ENCODE assay signal across 25 cellular contexts in the genomic region with DNA sequence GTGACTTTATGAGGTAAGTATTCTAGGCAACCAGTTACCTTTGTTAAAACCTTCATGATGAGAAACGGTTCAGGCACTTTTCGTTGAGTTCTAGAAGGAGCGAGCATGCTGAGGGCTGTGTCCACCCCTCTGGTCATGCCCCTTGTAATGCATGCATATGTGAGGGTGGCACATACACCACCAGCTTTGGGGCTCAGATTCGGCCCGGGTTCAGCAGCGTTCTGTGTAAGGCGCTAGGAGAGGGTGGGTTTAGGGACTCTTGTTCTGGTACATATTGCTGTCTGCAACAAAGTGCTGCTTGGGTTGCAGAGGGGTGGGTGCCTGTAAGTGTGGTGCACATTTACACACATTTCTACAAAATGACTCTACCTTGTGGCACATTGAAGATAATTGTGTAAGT.
"Had no signal": no experiment of that assay in that cellular context is flagged by ENCODE, and none has a peak within 500 bp of the region (broad histone marks: within the 10 kb centered on the region; RNA-seq: fewer than 3 reads in every experiment).

No MANE protein-coding gene starts in this region.

- H3K4me2 ChIP-seq: KMS-11, SK-N-SH had no signal

- H3K27me3 Mint-ChIP-seq: activated naive CD4-positive, alpha-beta T cell treated with anti-CD3 and anti-CD28 coated beads, Interleukin-2, amount 10 ng/mL, durations not matched to agents 7 days and 5 days; activated naive CD8-positive, alpha-beta T cell treated with anti-CD3 and anti-CD28 coated beads for 36 hours had no signal

- H3K27ac ChIP-seq: brain microvascular endothelial cell, cardiac muscle cell, KMS-11, RWPE1, SJCRH30, WERI-Rb-1 had no signal

- H3K27me3 ChIP-seq: brain microvascular endothelial cell, cardiac muscle cell, SJCRH30 had no signal

- H3K9ac ChIP-seq: KMS-11, SK-N-SH had no signal

- H3K9me3 Mint-ChIP-seq: activated naive CD4-positive, alpha-beta T cell treated with anti-CD3 and anti-CD28 coated beads, Interleukin-2, amount 10 ng/mL, durations not matched to agents 7 days and 5 days; activated naive CD8-positive, alpha-beta T cell treated with anti-CD3 and anti-CD28 coated beads for 36 hours; activated T-cell treated with anti-CD3 and anti-CD28 coated beads, Interleukin-2, amount 50 U/mL, for 72 hours; activated T-helper 2 cell treated with anti-CD3 and anti-CD28 coated beads, Interferon-gamma antibody, Interleukin-2, Interleukin-4, amounts not matched to agents 10 μg/mL and 5 μg/mL and 100 μg/mL, durations not matched to agents 14 hours and 24 hours and 36 hours had no signal

- H3K4me3 Mint-ChIP-seq: activated naive CD4-positive, alpha-beta T cell treated with anti-CD3 and anti-CD28 coated beads, Interleukin-2, amount 10 ng/mL, durations not matched to agents 7 days and 5 days; activated naive CD8-positive, alpha-beta T cell treated with anti-CD3 and anti-CD28 coated beads for 36 hours; activated T-cell treated with anti-CD3 and anti-CD28 coated beads, Interleukin-2, amount 50 U/mL, for 72 hours had no signal

- H3K4me3 ChIP-seq: cardiac muscle cell, SJCRH30 had no signal

- ATAC-seq: activated CD4-positive, CD25-positive, alpha-beta regulatory T cell treated with anti-CD3 and anti-CD28 coated beads, Interleukin-2, amount 50 U/mL, for 24 hours; activated T-cell treated with anti-CD3 and anti-CD28 coated beads, Interleukin-2, amount 50 U/mL, for 72 hours; Panc1 had no signal

- DNase-seq: activated CD4-positive, alpha-beta T cell treated with anti-CD3 and anti-CD28 coated beads for 48 hours; activated CD4-positive, alpha-beta T cell treated with anti-CD3 and anti-CD28 coated beads, Interleukin-2, amount 50 U/mL, for 4 hours; activated CD8-positive, alpha-beta memory T cell treated with anti-CD3 and anti-CD28 coated beads for 24 hours; activated gamma-delta T cell treated with Interleukin-2 at 50 U/mL for 16 hours; activated naive CD4-positive, alpha-beta T cell treated with anti-CD3 and anti-CD28 coated beads, Interleukin-2, amount 10 ng/mL, durations not matched to agents 7 days and 5 days; activated naive CD8-positive, alpha-beta T cell treated with anti-CD3 and anti-CD28 coated beads for 36 hours; activated T-cell treated with anti-CD3 and anti-CD28 coated beads, Interleukin-2, amount 50 U/mL, for 72 hours; brain microvascular endothelial cell; NCI-H1092; NCI-H1930; NCI-H2171 treated with DMSO at 0.1 percent for 48 hours; NCI-H226; NK-92 treated with Interleukin-12 subunit alpha and Interleukin-12 subunit beta, amount 100 ng/mL, for 24 hours; OCI-M1; Right ventricle myocardium superior; SJCRH30; SK-N-SH; T-helper 1 cell; WERI-Rb-1 had no signal

- H3K27ac Mint-ChIP-seq: activated naive CD8-positive, alpha-beta T cell treated with anti-CD3 and anti-CD28 coated beads for 36 hours; activated T-cell treated with anti-CD3 and anti-CD28 coated beads, Interleukin-2, amount 50 U/mL, for 72 hours; activated T-helper 2 cell treated with anti-CD3 and anti-CD28 coated beads, Interferon-gamma antibody, Interleukin-2, Interleukin-4, amounts not matched to agents 10 μg/mL and 5 μg/mL and 100 μg/mL, durations not matched to agents 14 hours and 24 hours and 36 hours had no signal

- H3K4me1 ChIP-seq: SJCRH30 had no signal

- H3K9me3 ChIP-seq: SJCRH30, SK-N-SH had no signal
